In the genomic region with DNA sequence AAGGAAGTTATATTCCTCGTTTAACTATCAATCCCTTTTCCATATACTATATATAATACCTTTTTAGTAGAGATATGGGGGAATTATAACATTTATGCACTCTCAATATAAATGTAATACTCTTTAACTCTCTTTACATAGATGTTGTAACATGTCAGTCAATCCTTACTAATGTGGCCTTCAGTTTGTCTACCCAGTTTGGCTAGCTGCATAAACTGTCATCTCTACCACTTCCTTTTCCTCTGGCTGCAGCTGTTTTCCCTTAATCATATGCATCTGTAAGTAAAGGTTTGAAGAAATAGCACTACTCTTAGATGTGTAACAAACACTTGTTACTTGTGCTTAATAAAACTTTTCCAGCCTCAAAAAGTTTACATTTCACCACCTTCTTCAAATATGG, we compare ENCODE assay signal across 8 cellular contexts. TPM values are rescaled to one million over a fixed set of nuclear protein-coding genes. Genes with fewer than 3 reads are reported as not detected.
DNase-seq lines count a peak whose midpoint lies in the region; ATAC-seq and TF ChIP-seq lines count a peak whose summit lies in the region.

No MANE protein-coding gene starts in this region.

- H3K27me3 ChIP-seq in stomach = no peaks in the 10 kb centered on the region

- intact Hi-C loops in stomach (cut with DNase I; ENCODE audit: low total_unique reads) = no loop called here

- H3K4me1 ChIP-seq in stomach = peaks cover 5 to 66% (median 34%) of the 10 kb centered on the region in 4 donors

- peaks cover 44% of the 10 kb centered on the region for H3K4me1 Mint-ChIP-seq in memory B cell

- peak overlapping the region; percentile 51 for H3K27ac Mint-ChIP-seq in memory B cell

- no peak for TF ChIP-seq CTCF in stomach (IDR thresholded peaks at IDR 0.05)

- H3K27ac ChIP-seq in stomach = no peak overlapping the region

- H3K36me3 Mint-ChIP-seq in memory B cell = peaks cover 4% of the 10 kb centered on the region

- no peak overlapping the region for H3K4me3 ChIP-seq in stomach

- no peaks in the 10 kb centered on the region for H3K36me3 ChIP-seq in stomach

- H3K9me3 ChIP-seq in stomach = no peaks in the 10 kb centered on the region

- no peak for TF ChIP-seq EP300 in stomach (IDR thresholded peaks at IDR 0.05)

- no peaks in the 10 kb centered on the region for H3K27me3 Mint-ChIP-seq in memory B cell

- no peaks in the 10 kb centered on the region for H3K9me3 Mint-ChIP-seq in memory B cell

- ATAC-seq in GM18867 (IDR thresholded peaks at IDR 0.05; ENCODE audit: unreplicated experiment) (peak; percentile 60), HG02610 (IDR thresholded peaks at IDR 0.05; ENCODE audit: unreplicated experiment) (peak; percentile 35), memory B cell (ENCODE audit: low read depth) (peak; percentile 73), HG02623 (IDR thresholded peaks at IDR 0.05; ENCODE audit: unreplicated experiment) (no peak)

- DNase-seq in MV-4-11 (lab: John Stamatoyannopoulos, UW) (peak; percentile 91), memory B cell (ENCODE audit: low spot score in 2 of 2) (no peak), SW 1271 (lab: John Stamatoyannopoulos, UW) (no peak), NCI-H2196 (lab: John Stamatoyannopoulos, UW; ENCODE audit: unreplicated experiment) (no peak), stomach (no peak)

- no peak for TF ChIP-seq POLR2A in stomach (IDR thresholded peaks at IDR 0.05)

- WGBS in stomach, 5 donors = 69 to 84% (median 76%) methylated on average over 1 of the region's 1 CpG

- peak overlapping the region; percentile 40 for H3K4me3 Mint-ChIP-seq in memory B cell

RNA-seq across cellular contexts. Expression of gene ABHD17B, which starts 13.4 kb away (rescaled TPM):
- 10 to 100 TPM; 11.1 to 57.5 (median 12.1) TPM for total RNA-seq in stomach
- 10 to 100 TPM in 1 of 3 donors, 1 to 10 TPM in 2; 4.0 to 10.4 (median 6.6) TPM for polyA plus RNA-seq in stomach

RNA-seq across cellular contexts. Expression of gene C9orf85, which starts 13.9 kb away (rescaled TPM):
- total RNA-seq in stomach = 10 to 100 TPM in 2 of 5 donors, 1 to 10 TPM in 3; 2.2 to 68.3 (median 9.4) TPM
- 10 to 100 TPM in 1 of 3 donors, 1 to 10 TPM in 2; 7.0 to 12.5 (median 7.5) TPM for polyA plus RNA-seq in stomach
